In the genomic region with DNA sequence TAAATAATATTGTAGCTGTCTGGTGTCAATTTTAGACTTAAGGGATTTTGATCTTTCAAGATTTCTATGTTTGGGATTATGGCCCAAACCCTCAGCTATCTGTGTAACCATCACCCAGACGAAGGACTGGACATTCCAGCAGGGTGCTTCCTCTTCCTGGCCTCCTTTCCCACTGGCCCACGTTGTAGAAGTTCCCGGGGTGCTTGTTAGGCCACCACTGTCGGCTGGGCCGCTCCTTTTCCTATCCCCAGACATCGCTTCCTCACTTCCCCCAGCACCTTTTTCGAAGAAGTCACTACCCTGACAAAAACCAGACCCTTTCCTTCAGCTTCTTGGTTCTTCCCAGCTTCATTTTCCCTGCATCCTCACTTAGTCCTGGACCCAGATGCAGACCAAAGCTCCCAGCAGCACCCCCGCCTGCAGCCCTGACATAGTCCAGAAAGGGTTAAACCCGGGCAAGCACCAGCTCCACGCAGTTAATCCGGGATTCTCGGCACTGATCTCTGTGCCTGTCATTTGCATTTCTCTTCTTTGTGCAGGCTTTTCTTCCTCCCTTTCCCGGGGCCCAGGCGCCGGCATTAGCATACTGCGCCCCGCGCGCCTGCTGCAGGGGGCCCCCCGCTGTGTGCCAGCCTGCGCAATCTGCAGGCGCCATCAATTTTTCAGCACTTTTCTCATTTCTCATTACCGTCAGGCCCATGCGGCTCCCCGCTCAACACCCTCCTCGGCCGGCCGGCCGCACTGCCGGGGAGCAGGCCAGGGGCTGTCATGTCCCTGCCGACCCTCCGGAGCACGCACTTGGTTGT, we compare ENCODE assay signal across 1 cellular context.
TF ChIP-seq lines count a peak whose summit lies in the region.

No MANE protein-coding gene starts in this region.

TF ChIP-seq in SK-N-SH treated with all-trans-retinoic acid at 6 μM for 48 hours, 23 proteins besides CTCF, POLR2A, EP300 and RAD21:
- TF ChIP-seq, protein P1, sequence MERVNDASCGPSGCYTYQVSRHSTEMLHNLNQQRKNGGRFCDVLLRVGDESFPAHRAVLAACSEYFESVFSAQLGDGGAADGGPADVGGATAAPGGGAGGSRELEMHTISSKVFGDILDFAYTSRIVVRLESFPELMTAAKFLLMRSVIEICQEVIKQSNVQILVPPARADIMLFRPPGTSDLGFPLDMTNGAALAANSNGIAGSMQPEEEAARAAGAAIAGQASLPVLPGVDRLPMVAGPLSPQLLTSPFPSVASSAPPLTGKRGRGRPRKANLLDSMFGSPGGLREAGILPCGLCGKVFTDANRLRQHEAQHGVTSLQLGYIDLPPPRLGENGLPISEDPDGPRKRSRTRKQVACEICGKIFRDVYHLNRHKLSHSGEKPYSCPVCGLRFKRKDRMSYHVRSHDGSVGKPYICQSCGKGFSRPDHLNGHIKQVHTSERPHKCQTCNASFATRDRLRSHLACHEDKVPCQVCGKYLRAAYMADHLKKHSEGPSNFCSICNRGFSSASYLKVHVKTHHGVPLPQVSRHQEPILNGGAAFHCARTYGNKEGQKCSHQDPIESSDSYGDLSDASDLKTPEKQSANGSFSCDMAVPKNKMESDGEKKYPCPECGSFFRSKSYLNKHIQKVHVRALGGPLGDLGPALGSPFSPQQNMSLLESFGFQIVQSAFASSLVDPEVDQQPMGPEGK (CRISPR knock-in tag; IDR thresholded peaks at IDR 0.05; ENCODE audit: borderline replicate concordance), result no peak
- TF ChIP-seq ARNTL (CRISPR knock-in tag; IDR thresholded peaks at IDR 0.05; ENCODE audit: borderline replicate concordance, low read depth), result no peak
- TF ChIP-seq, protein P2, sequence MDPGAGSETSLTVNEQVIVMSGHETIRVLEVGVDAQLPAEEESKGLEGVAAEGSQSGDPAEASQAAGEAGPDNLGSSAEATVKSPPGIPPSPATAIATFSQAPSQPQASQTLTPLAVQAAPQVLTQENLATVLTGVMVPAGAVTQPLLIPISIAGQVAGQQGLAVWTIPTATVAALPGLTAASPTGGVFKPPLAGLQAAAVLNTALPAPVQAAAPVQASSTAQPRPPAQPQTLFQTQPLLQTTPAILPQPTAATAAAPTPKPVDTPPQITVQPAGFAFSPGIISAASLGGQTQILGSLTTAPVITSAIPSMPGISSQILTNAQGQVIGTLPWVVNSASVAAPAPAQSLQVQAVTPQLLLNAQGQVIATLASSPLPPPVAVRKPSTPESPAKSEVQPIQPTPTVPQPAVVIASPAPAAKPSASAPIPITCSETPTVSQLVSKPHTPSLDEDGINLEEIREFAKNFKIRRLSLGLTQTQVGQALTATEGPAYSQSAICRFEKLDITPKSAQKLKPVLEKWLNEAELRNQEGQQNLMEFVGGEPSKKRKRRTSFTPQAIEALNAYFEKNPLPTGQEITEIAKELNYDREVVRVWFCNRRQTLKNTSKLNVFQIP (CRISPR knock-in tag; IDR thresholded peaks at IDR 0.05; ENCODE audit: borderline replicate concordance, low read depth), result no peak
- no peak for TF ChIP-seq BACH2 (CRISPR knock-in tag; IDR thresholded peaks at IDR 0.05; ENCODE audit: borderline replicate concordance)
- TF ChIP-seq ESRRG (CRISPR knock-in tag; IDR thresholded peaks at IDR 0.05), result no peak
- TF ChIP-seq ZFP3 (CRISPR knock-in tag; IDR thresholded peaks at IDR 0.05), result no peak
- TF ChIP-seq, protein P3, sequence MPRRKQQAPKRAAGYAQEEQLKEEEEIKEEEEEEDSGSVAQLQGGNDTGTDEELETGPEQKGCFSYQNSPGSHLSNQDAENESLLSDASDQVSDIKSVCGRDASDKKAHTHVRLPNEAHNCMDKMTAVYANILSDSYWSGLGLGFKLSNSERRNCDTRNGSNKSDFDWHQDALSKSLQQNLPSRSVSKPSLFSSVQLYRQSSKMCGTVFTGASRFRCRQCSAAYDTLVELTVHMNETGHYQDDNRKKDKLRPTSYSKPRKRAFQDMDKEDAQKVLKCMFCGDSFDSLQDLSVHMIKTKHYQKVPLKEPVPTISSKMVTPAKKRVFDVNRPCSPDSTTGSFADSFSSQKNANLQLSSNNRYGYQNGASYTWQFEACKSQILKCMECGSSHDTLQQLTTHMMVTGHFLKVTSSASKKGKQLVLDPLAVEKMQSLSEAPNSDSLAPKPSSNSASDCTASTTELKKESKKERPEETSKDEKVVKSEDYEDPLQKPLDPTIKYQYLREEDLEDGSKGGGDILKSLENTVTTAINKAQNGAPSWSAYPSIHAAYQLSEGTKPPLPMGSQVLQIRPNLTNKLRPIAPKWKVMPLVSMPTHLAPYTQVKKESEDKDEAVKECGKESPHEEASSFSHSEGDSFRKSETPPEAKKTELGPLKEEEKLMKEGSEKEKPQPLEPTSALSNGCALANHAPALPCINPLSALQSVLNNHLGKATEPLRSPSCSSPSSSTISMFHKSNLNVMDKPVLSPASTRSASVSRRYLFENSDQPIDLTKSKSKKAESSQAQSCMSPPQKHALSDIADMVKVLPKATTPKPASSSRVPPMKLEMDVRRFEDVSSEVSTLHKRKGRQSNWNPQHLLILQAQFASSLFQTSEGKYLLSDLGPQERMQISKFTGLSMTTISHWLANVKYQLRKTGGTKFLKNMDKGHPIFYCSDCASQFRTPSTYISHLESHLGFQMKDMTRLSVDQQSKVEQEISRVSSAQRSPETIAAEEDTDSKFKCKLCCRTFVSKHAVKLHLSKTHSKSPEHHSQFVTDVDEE (CRISPR knock-in tag; IDR thresholded peaks at IDR 0.05), result no peak
